ENCODE assay signal across 31 cellular contexts in genomic region chr1:67114162-67114561, GRCh38. TPM values are rescaled to one million over a fixed set of nuclear protein-coding genes. Genes with fewer than 3 reads are reported as not detected.
DNase-seq lines count a peak whose midpoint lies in the region; ATAC-seq, FAIRE-seq and TF ChIP-seq lines count a peak whose summit lies in the region.
"Had no signal": no experiment of that assay in that cellular context is flagged by ENCODE, and none has a peak within 500 bp of the region (broad histone marks: within the 10 kb centered on the region; RNA-seq: fewer than 3 reads in every experiment).

No MANE protein-coding gene starts in this region.

- H3K4me2 ChIP-seq in Karpas-422 (ENCODE audit: low read depth, low read length, poor library complexity, severe bottlenecking): no peak overlapping the region

- TF ChIP-seq POLR2A in sigmoid colon (IDR thresholded peaks at IDR 0.05): no peak

- peak overlapping the region; percentile 9 for H3K27ac Mint-ChIP-seq in stimulated activated memory B cell treated with anti-CD40 and anti-IgM and Interleukin-4, amounts not matched to agents 10 μg/mL and 1 μg/mL and 100 μg/mL, for 72 hours
- H3K27ac Mint-ChIP-seq in T-helper 17 cell: no peak overlapping the region
- H3K27ac Mint-ChIP-seq: CD14-positive monocyte; CD4-positive, alpha-beta memory T cell; CD4-positive, CD25-positive, alpha-beta regulatory T cell; CD8-positive, alpha-beta memory T cell had no signal

- no peak overlapping the region for H2AFZ ChIP-seq in Karpas-422 (ENCODE audit: low read length)

- intact Hi-C loops in lower lobe of right lung (cut with DNase I): no loop called here
- intact Hi-C loops in sigmoid colon (cut with DNase I): no loop called here

- no peak for TF ChIP-seq EP300 in sigmoid colon (IDR thresholded peaks at IDR 0.05)

- no peak overlapping the region for H3K9ac ChIP-seq in Karpas-422 (ENCODE audit: low read length)
- H3K9ac ChIP-seq: BLaER1 had no signal

- peaks cover 22% of the 10 kb centered on the region for H3K4me1 Mint-ChIP-seq in stimulated activated memory B cell treated with anti-CD40 and anti-IgM and Interleukin-4, amounts not matched to agents 10 μg/mL and 1 μg/mL and 100 μg/mL, for 72 hours
- no peaks in the 10 kb centered on the region for H3K4me1 Mint-ChIP-seq in T-helper 17 cell
- H3K4me1 Mint-ChIP-seq: CD4-positive, alpha-beta memory T cell; CD8-positive, alpha-beta memory T cell had no signal

- no peaks in the 10 kb centered on the region for H3K9me3 ChIP-seq in Karpas-422 (ENCODE audit: low read length)
- peaks cover 4% of the 10 kb centered on the region for H3K9me3 ChIP-seq in lower lobe of right lung
- H3K9me3 ChIP-seq in sigmoid colon: no peaks in the 10 kb centered on the region
- no peaks in the 10 kb centered on the region for H3K9me3 ChIP-seq in T-helper 17 cell (ENCODE audit: control insufficient read depth, low read length, poor library complexity, severe bottlenecking)
- H3K9me3 ChIP-seq: BE2C had no signal

- H3K27ac ChIP-seq in Karpas-422 (ENCODE audit: low read length): no peak overlapping the region
- no peak overlapping the region for H3K27ac ChIP-seq in lower lobe of right lung
- no peak overlapping the region for H3K27ac ChIP-seq in sigmoid colon
- H3K27ac ChIP-seq: BLaER1 had no signal

- H3K79me2 ChIP-seq in Karpas-422 (ENCODE audit: low read length): no peaks in the 10 kb centered on the region

- peaks cover 45% of the 10 kb centered on the region for H3K4me1 ChIP-seq in Karpas-422 (ENCODE audit: low read length)
- no peaks in the 10 kb centered on the region for H3K4me1 ChIP-seq in lower lobe of right lung
- no peaks in the 10 kb centered on the region for H3K4me1 ChIP-seq in sigmoid colon
- H3K4me1 ChIP-seq: BE2C had no signal

- H3K36me3 ChIP-seq in Karpas-422 (ENCODE audit: insufficient read depth, low read length): no peaks in the 10 kb centered on the region
- H3K36me3 ChIP-seq in lower lobe of right lung: no peaks in the 10 kb centered on the region
- H3K36me3 ChIP-seq in sigmoid colon: no peaks in the 10 kb centered on the region
- H3K36me3 ChIP-seq: BE2C, BLaER1 had no signal

- 0 out of 2 replicates have a peak, but pooled peaks cover 1% of the 10 kb centered on the region for H3K9me2 ChIP-seq in Karpas-422 (replicated peaks; ENCODE audit: insufficient read depth, low read length)

- H3K36me3 Mint-ChIP-seq in stimulated activated memory B cell treated with anti-CD40 and anti-IgM and Interleukin-4, amounts not matched to agents 10 μg/mL and 1 μg/mL and 100 μg/mL, for 72 hours: peaks cover 6% of the 10 kb centered on the region
- H3K36me3 Mint-ChIP-seq in T-helper 17 cell (ENCODE audit: low read depth): no peaks in the 10 kb centered on the region
- H3K36me3 Mint-ChIP-seq: CD14-positive monocyte; CD4-positive, alpha-beta memory T cell; CD4-positive, CD25-positive, alpha-beta regulatory T cell had no signal

- peak; percentile 42 for FAIRE-seq in GM18507 (lab: Jason Lieb, UNC)
- FAIRE-seq: A204.1, G401.6, GM12878, GM12892, GM19239 had no signal

- peaks cover 2% of the 10 kb centered on the region for H3K9me3 Mint-ChIP-seq in stimulated activated memory B cell treated with anti-CD40 and anti-IgM and Interleukin-4, amounts not matched to agents 10 μg/mL and 1 μg/mL and 100 μg/mL, for 72 hours

- no peak for TF ChIP-seq CTCF in lower lobe of right lung (IDR thresholded peaks at IDR 0.05)
- TF ChIP-seq CTCF in sigmoid colon (IDR thresholded peaks at IDR 0.05): no peak

- H3K27me3 ChIP-seq in Karpas-422 (ENCODE audit: low read length) (no peaks in the 10 kb centered on the region), lower lobe of right lung (ENCODE audit: low read depth) (no peaks in the 10 kb centered on the region), sigmoid colon (no peaks in the 10 kb centered on the region)
- H3K27me3 ChIP-seq: BE2C, BLaER1 had no signal

- 46 to 48% methylated on average over 2 of the region's 2 CpGs for WGBS in sigmoid colon, 2 donors

- H3K4me3 Mint-ChIP-seq in stimulated activated memory B cell treated with anti-CD40 and anti-IgM and Interleukin-4, amounts not matched to agents 10 μg/mL and 1 μg/mL and 100 μg/mL, for 72 hours: no peak overlapping the region
- no peak overlapping the region for H3K4me3 Mint-ChIP-seq in T-helper 17 cell
- H3K4me3 Mint-ChIP-seq: CD14-positive monocyte; CD4-positive, alpha-beta memory T cell; CD4-positive, CD25-positive, alpha-beta regulatory T cell; CD8-positive, alpha-beta memory T cell had no signal

- H3K4me3 ChIP-seq in Karpas-422 (ENCODE audit: low read length) (no peak overlapping the region), lower lobe of right lung (no peak overlapping the region), sigmoid colon (no peak overlapping the region)
- H3K4me3 ChIP-seq: BLaER1, GM12878 had no signal

- no peaks in the 10 kb centered on the region for H3K27me3 Mint-ChIP-seq in stimulated activated memory B cell treated with anti-CD40 and anti-IgM and Interleukin-4, amounts not matched to agents 10 μg/mL and 1 μg/mL and 100 μg/mL, for 72 hours
- no peaks in the 10 kb centered on the region for H3K27me3 Mint-ChIP-seq in T-helper 17 cell
- H3K27me3 Mint-ChIP-seq: CD4-positive, alpha-beta memory T cell; CD4-positive, CD25-positive, alpha-beta regulatory T cell had no signal

- DNase-seq in GM18507 (ENCODE audit: extremely low spot score, insufficient read length, low read depth) (no peak), Karpas-422 (peak; percentile 42), amniotic epithelial cell (ENCODE audit: low read depth) (peak; percentile 15), lower lobe of right lung (no peak), sigmoid colon (no peak), T-helper 17 cell (no peak), LoVo (ENCODE audit: low spot score) (no peak)
- DNase-seq: 8988T; ACHN; BE2C; C1 segment of cervical spinal cord; CD4-positive, alpha-beta memory T cell; CD4-positive, CD25-positive, alpha-beta regulatory T cell; CD8-positive, alpha-beta memory T cell; COR-L47; DMS 273 treated with DMSO at 0.1 percent for 48 hours; DMS153; DMS53; DMS79; DND-41; GF-D8 had no signal

- H4K20me1 ChIP-seq in Karpas-422 (ENCODE audit: insufficient read depth, low read depth, low read length): no peaks in the 10 kb centered on the region
- H4K20me1 ChIP-seq: BLaER1 had no signal

- ATAC-seq in stimulated activated memory B cell treated with anti-CD40 and anti-IgM and Interleukin-4, amounts not matched to agents 10 μg/mL and 1 μg/mL and 100 μg/mL, for 72 hours: no peak
- ATAC-seq in lower lobe of right lung (no peak), T-helper 17 cell (no peak)
- ATAC-seq: GM12878 had no signal

RNA-seq across cellular contexts. Expression of gene C1orf141, which starts 20.6 kb away (rescaled TPM):
- not detected in 2 replicates for total RNA-seq in Karpas-422 (2014; rRNA removed; shearing (Covaris generic); ENCODE audit: low replicate concordance)
- total RNA-seq in lower lobe of right lung (2.2 TPM), sigmoid colon (not detected), T-helper 17 cell (not detected)
- not detected for polyA plus RNA-seq in sigmoid colon
- total RNA-seq: A673; CD4-positive, alpha-beta memory T cell; CD4-positive, CD25-positive, alpha-beta regulatory T cell; CD8-positive, alpha-beta memory T cell; GM12878 had no signal
- polyA plus RNA-seq: AG04450; CD14-positive monocyte; CD4-positive, alpha-beta memory T cell; CD4-positive, CD25-positive, alpha-beta regulatory T cell; CD8-positive, alpha-beta memory T cell; GM12878 had no signal

RNA-seq across cellular contexts. Expression of gene IL23R, which starts 52.1 kb away (rescaled TPM):
- 0.45 TPM in 1 of 2 replicates, not detected in the other for total RNA-seq in Karpas-422 (2014; rRNA removed; shearing (Covaris generic); ENCODE audit: low replicate concordance)
- total RNA-seq in lower lobe of right lung: 0.18 TPM
- total RNA-seq in sigmoid colon: not detected
- under 1 TPM; 0.58 to 0.69 (median 0.60) TPM for polyA plus RNA-seq in sigmoid colon
- 1 to 10 TPM; 2.4 to 2.8 TPM for total RNA-seq in T-helper 17 cell
- total RNA-seq: A673; CD4-positive, CD25-positive, alpha-beta regulatory T cell had no signal
- polyA plus RNA-seq: AG04450, CD14-positive monocyte had no signal

Comparison
In these comparisons a context has a peak if more than half of its experiments do, and no peak if none do; other contexts are left out.
1. DNase-seq: peak in Karpas-422 (single experiment) and amniotic epithelial cell (single experiment); none in GM18507 (single experiment), lower lobe of right lung (single experiment), sigmoid colon (single experiment), T-helper 17 cell (0 of 3) and LoVo (single experiment).